10 cellular contexts compared by ENCODE assay signal in the genomic region with DNA sequence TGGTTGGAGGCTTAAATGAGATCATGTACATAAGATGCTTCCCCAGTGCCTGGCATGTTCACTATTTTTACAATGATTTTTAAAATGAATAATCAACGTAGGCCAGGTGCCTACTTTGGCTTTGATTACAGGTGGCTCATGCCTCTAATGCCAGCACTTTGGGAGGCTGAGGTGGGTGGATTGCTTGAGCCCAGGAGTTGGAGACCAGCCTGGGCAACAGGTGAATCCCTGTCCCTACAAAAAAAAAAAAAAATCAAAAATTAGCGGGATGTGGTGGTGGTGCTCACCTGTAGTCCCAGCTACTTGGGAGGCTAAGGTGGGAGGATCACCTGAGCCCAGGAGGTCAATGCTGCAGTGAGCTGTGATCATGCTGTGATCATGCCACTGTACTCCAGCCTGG. TPM values are rescaled to one million over a fixed set of nuclear protein-coding genes. Genes with fewer than 3 reads are reported as not detected.
"Had no signal": no experiment of that assay in that cellular context is flagged by ENCODE, and none has a peak within 500 bp of the region (broad histone marks: within the 10 kb centered on the region; RNA-seq: fewer than 3 reads in every experiment).

No MANE protein-coding gene starts in this region.

- H3K9me3 ChIP-seq: HAP-1 had no signal

- ATAC-seq: GM23338, HCT116 had no signal

- H3K4me3 ChIP-seq: GM23248, GM23338, HAP-1 had no signal

- H3K27ac Mint-ChIP-seq: GM23338, H9, HFFc6 had no signal

- DNase-seq: GM23248, GOT3, H7, H9, HCEC 1CT, HFFc6 had no signal

- H3K4me1 ChIP-seq: HAP-1 had no signal

- H3K9me3 Mint-ChIP-seq: GM23338, H9, HFFc6 had no signal

- H3K4me3 Mint-ChIP-seq: GM23338, H9, HFFc6 had no signal

- H3K36me3 ChIP-seq: HAP-1 had no signal

- H3K27ac ChIP-seq: GM23248 had no signal

RNA-seq across cellular contexts. Expression of a gene that starts 9.2 kb away (rescaled TPM):
- total RNA-seq: GM23248, H4, H9 had no signal
